Comparison of ENCODE assay signal across 22 cellular contexts in the genomic region with DNA sequence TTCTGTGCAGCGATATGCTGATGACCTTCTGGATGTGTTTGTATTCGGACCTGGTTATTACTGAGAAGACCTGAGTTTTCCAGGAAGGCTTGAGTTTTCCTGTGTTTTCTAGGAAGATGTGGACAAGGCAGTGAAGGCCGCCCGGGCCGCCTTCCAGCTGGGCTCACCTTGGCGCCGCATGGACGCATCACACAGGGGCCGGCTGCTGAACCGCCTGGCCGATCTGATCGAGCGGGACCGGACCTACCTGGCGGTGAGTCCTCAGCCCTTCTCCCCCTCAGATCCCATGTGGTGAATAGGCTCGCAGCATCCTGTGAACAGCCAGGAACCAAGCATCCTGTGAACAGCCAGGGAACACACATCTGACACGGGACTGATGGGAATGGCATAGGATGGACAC.
"Had no signal": no experiment of that assay in that cellular context is flagged by ENCODE, and none has a peak within 500 bp of the region (broad histone marks: within the 10 kb centered on the region; RNA-seq: fewer than 3 reads in every experiment).

No MANE protein-coding gene starts in this region.

- ATAC-seq: foreskin keratinocyte, gastrocnemius medialis, heart right ventricle, left cardiac atrium, lower lobe of right lung, mucosa of descending colon had no signal

- H3K27me3 ChIP-seq: dorsolateral prefrontal cortex, esophagus muscularis mucosa, foreskin keratinocyte, gastrocnemius medialis, heart right ventricle had no signal

- DNase-seq: dermis blood vessel endothelial cell; dorsolateral prefrontal cortex; effector CD4-positive, alpha-beta T cell; effector memory CD4-positive, alpha-beta T cell; foreskin keratinocyte; gastrocnemius medialis; glutamatergic neuron; head of caudate nucleus; heart right ventricle; hippocampal formation; left cardiac atrium; left ventricle myocardium inferior; lower lobe of right lung; mesenchymal stem cell; mucosa of descending colon; naive B cell had no signal

- H3K27ac ChIP-seq: coronary artery, dorsolateral prefrontal cortex, esophagus muscularis mucosa, foreskin keratinocyte, gastrocnemius medialis, heart right ventricle, left ventricle myocardium inferior, lower lobe of right lung had no signal

- H3K4me1 ChIP-seq: foreskin keratinocyte had no signal

- H3K9me3 ChIP-seq: gastrocnemius medialis, lower lobe of right lung, mucosa of descending colon had no signal

- H3K4me3 ChIP-seq: coronary artery, dorsolateral prefrontal cortex, esophagus muscularis mucosa, gastrocnemius medialis, heart right ventricle, left ventricle myocardium inferior, lower lobe of right lung, mucosa of descending colon had no signal

- FAIRE-seq: colon, endothelial cell of umbilical vein, islet of Langerhans, keratinocyte had no signal
